10 cellular contexts compared by ENCODE assay signal in the genomic region with DNA sequence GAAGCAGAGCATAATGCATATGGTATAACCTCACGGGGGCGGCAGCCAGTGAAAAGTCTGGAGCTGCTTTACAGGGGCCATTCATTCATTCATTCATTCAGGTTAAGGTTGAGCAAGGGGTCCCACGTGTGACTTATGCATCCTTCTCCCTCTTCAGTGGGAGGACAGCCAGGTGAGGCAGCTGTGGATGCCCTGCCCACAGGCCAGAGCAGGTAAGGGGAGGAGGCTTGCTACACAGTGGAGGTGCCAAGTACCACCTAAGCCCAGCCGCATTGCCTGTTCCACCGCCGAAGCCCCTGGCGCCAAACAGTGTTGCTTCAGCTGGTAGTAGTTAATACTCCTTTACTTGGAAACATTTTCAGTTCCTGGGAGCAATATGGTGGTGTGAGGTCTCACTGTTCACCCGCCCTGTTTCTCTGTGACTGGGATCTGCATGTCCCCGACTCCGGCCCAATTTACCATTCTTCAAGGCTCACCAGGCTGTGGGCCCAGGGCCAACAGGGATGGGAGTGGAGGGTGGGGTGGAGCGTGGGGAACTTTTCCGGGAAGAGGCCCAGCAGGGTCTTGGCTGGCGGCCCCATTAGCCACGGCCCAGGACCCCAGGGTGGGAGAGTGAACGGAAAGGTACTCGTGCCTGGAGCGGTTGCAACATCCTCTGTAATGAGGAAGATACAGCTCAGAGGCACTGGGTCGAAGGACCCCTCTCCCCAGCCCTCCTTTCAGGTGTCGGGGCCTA. TPM values are rescaled to one million over a fixed set of nuclear protein-coding genes. Genes with fewer than 3 reads are reported as not detected.
DNase-seq lines count a peak whose midpoint lies in the region; ATAC-seq and TF ChIP-seq lines count a peak whose summit lies in the region.
"Had no signal": no experiment of that assay in that cellular context is flagged by ENCODE, and none has a peak within 500 bp of the region (broad histone marks: within the 10 kb centered on the region; RNA-seq: fewer than 3 reads in every experiment).

No MANE protein-coding gene starts in this region.

- H3K4me3 ChIP-seq in HAP-1 (peak overlapping the region; percentile 27), choroid plexus epithelial cell (ENCODE audit: low read depth, low read length) (peak overlapping the region; percentile 61), lower leg skin (ENCODE audit: low read depth, poor library complexity, severe bottlenecking) (peak overlapping the region; percentile 28), spleen (peak overlapping the region in 7 of 8 donors; percentile 19 to 62 (median 29))

- intact Hi-C loops in lower leg skin (cut with DNase I; ENCODE audit: low total_unique reads) (loop anchor here (10.0 kb wide), 1 partner anchor 46 kb away; no protein-coding TSS in a partner anchor), spleen (cut with DNase I; ENCODE audit: low total_unique reads) (no loop called here)

- in situ Hi-C loops in HAP-1 (cut with MboI; ENCODE audit: low sequenced_read_pairs): no loop called here

- no peaks in the 10 kb centered on the region for H3K9me3 ChIP-seq in HAP-1
- H3K9me3 ChIP-seq in spleen: no peaks in the 10 kb centered on the region

- no peak for TF ChIP-seq POLR2A in lower leg skin (IDR thresholded peaks at IDR 0.05)
- no peak for TF ChIP-seq POLR2A in spleen (IDR thresholded peaks at IDR 0.05)

- H3K36me3 ChIP-seq in HAP-1 (replicated peaks) (no peaks in the 10 kb centered on the region), spleen (no peaks in the 10 kb centered on the region)

- WGBS in lower leg skin, 2 donors: 33 to 35% methylated on average over 19 of the region's 19 CpGs
- WGBS in spleen, 5 donors: 46 to 71% (median 53%) methylated on average over 10 to 19 of the region's 19 CpGs

- H3K27me3 ChIP-seq in HAP-1 (ENCODE audit: low read depth): peaks cover 36% of the 10 kb centered on the region
- peaks cover 4 to 62% (median 34%) of the 10 kb centered on the region in 7 donors for H3K27me3 ChIP-seq in spleen (replicated peaks in 1 of 7)

- ATAC-seq in GM19455 (IDR thresholded peaks at IDR 0.05; ENCODE audit: unreplicated experiment) (no peak), HG03025 (IDR thresholded peaks at IDR 0.05; ENCODE audit: low FRiP score, unreplicated experiment) (no peak)

- H3K4me1 ChIP-seq in HAP-1 (no peaks in the 10 kb centered on the region), spleen (peaks cover 4 to 22% (median 19%) of the 10 kb centered on the region in 6 donors)

- DNase-seq in HAP-1 (ENCODE audit: low spot score in 2 of 2) (no peak), choroid plexus epithelial cell (ENCODE audit: low read depth) (peak; percentile 12), lower leg skin (ENCODE audit: low spot score in 2 of 2) (peak; percentile 54 to 92), spleen (no peak), HuH-7 (ENCODE audit: low spot score) (no peak)
- DNase-seq in stimulated activated CD4-positive, alpha-beta T cell treated with anti-CD3 and anti-CD28 coated beads, Interleukin-15, amount 100 ng/mL, for 24 hours: no peak
- DNase-seq: activated CD4-positive, alpha-beta T cell treated with anti-CD3 and anti-CD28 coated beads, Interleukin-2, amount 10 ng/mL, durations not matched to agents 7 days and 5 days; NCI-H1930 had no signal

- TF ChIP-seq CTCF in choroid plexus epithelial cell (conservative IDR thresholded peaks at IDR 0.05; ENCODE audit: low read depth, low read length) (no peak), lower leg skin (IDR thresholded peaks at IDR 0.05) (no peak), spleen (IDR thresholded peaks at IDR 0.05 in 8 of 11, conservative IDR thresholded peaks at IDR 0.05 in 3 of 11) (no peak)

- H3K27ac ChIP-seq in spleen: no peak overlapping the region

RNA-seq across cellular contexts. Expression of gene PODN, which starts 0.7 kb away (rescaled TPM):
- total RNA-seq in lower leg skin: 10 to 100 TPM; 11.3 to 58.8 (median 14.4) TPM
- 1 to 10 TPM in 6 of 7 donors, under 1 TPM in 1; 0.64 to 3.8 (median 1.4) TPM for total RNA-seq in spleen
- 1 to 10 TPM in 2 of 3 donors, under 1 TPM in 1; 0.67 to 3.8 (median 2.6) TPM for polyA plus RNA-seq in spleen
- total RNA-seq: activated CD4-positive, alpha-beta T cell treated with anti-CD3 and anti-CD28 coated beads, Interleukin-2, amount 10 ng/mL, durations not matched to agents 7 days and 5 days had no signal

Comparison
In these comparisons a context has a peak if more than half of its experiments do, and no peak if none do; other contexts are left out.
1. DNase-seq: peak in choroid plexus epithelial cell (single experiment) and lower leg skin (2 of 2); none in HAP-1 (0 of 2), spleen (single experiment), stimulated activated CD4-positive, alpha-beta T cell treated with anti-CD3 and anti-CD28 coated beads, Interleukin-15, amount 100 ng/mL, for 24 hours (single experiment) and HuH-7 (single experiment).
2. Peak in every context shown above with its lines, with median percentiles within 50 percentile points of each other: H3K4me3 ChIP-seq.